8 cellular contexts compared by ENCODE assay signal in genomic region chr3:13479332-13479581, GRCh38. TPM values are rescaled to one million over a fixed set of nuclear protein-coding genes. Genes with fewer than 3 reads are reported as not detected.
A peak's percentile ranks its signal among the peaks of the same experiment; 100 is the strongest.
DNase-seq lines count a peak whose midpoint lies in the region; ATAC-seq and TF ChIP-seq lines count a peak whose summit lies in the region.

No MANE protein-coding gene starts in this region.

- peak overlapping the region; percentile 75 for H3K27ac Mint-ChIP-seq in osteocyte (ENCODE audit: unreplicated experiment)

- no peaks in the 10 kb centered on the region; the same call in 1 of the 2 replicates for H3K27me3 ChIP-seq in GM06990 (replicated peaks; ENCODE audit: control insufficient read depth, insufficient read depth, low read length)
- H3K27me3 ChIP-seq in HUES64 (ENCODE audit: insufficient read depth, low read length), result peaks cover 11% of the 10 kb centered on the region; the same call in 1 of the 2 replicates
- H3K27me3 ChIP-seq in aorta (ENCODE audit: control insufficient read depth in 1 of 2, insufficient read depth in 2 of 2, low read length in 1 of 2), result no peaks in the 10 kb centered on the region

- H3K27ac ChIP-seq in HUES64 (ENCODE audit: low read depth, low read length) (peak overlapping the region; percentile 81), aorta (ENCODE audit: low read depth in 1 of 2, low read length in 2 of 2) (peak overlapping the region in 1 of 2 donors; percentile 25)

- H3K4me1 Mint-ChIP-seq in osteocyte (ENCODE audit: unreplicated experiment), result peaks cover 28% of the 10 kb centered on the region

- H3K4me1 ChIP-seq in HUES64 (ENCODE audit: insufficient read depth, low read length) (peaks cover 7% of the 10 kb centered on the region; the same call in 1 of the 2 replicates), aorta (ENCODE audit: control insufficient read depth in 1 of 2, insufficient read depth in 2 of 2, low read length in 2 of 2) (no peaks in the 10 kb centered on the region)

- no peak for DNase-seq in GM06990 (ENCODE audit: extremely low read depth, insufficient read length)
- peak; percentile 5 for DNase-seq in activated gamma-delta T cell treated with anti-CD3 and anti-CD28 coated beads, Interleukin-2, amount 50 U/mL, for 16 hours (ENCODE audit: low read depth)
- no peak for DNase-seq in Right ventricle myocardium inferior (ENCODE audit: missing footprints)
- no peak for DNase-seq in osteocyte (ENCODE audit: extremely low spot score, unreplicated experiment)
- peak; percentile 59 to 85 for DNase-seq in aorta

- H3K36me3 Mint-ChIP-seq in osteocyte (ENCODE audit: unreplicated experiment), result no peaks in the 10 kb centered on the region

- TF ChIP-seq CTCF in GM06990 (IDR thresholded peaks at IDR 0.05; ENCODE audit: insufficient read depth, low read length, poor library complexity, severe bottlenecking) (no peak), osteocyte (IDR thresholded peaks at IDR 0.05) (no peak)

- no peaks in the 10 kb centered on the region for H3K9me3 Mint-ChIP-seq in osteocyte (ENCODE audit: unreplicated experiment)

- H3K36me3 ChIP-seq in GM06990 (ENCODE audit: control insufficient read depth, insufficient read depth, low read length) (no peaks in the 10 kb centered on the region), HUES64 (ENCODE audit: insufficient read depth, low read length) (no peaks in the 10 kb centered on the region), aorta (ENCODE audit: control insufficient read depth in 1 of 2, insufficient read depth in 2 of 2, low read length in 1 of 2) (no peaks in the 10 kb centered on the region)

- ATAC-seq in Right ventricle myocardium inferior (peak; percentile 26), aorta (ENCODE audit: low FRiP score) (peak; percentile 37), HG03521 (IDR thresholded peaks at IDR 0.05; ENCODE audit: unreplicated experiment) (no peak), HG03439 (IDR thresholded peaks at IDR 0.05; ENCODE audit: unreplicated experiment) (no peak)

- H3K9me3 ChIP-seq in HUES64 (ENCODE audit: insufficient read depth, low read depth, low read length) (no peaks in the 10 kb centered on the region), aorta (ENCODE audit: control insufficient read depth, low read length) (no peaks in the 10 kb centered on the region)

- H3K4me3 Mint-ChIP-seq in osteocyte (ENCODE audit: unreplicated experiment), result peak overlapping the region; percentile 84

- WGBS in HUES64, result 10% methylated on average over 13 of the region's 13 CpGs
- 2 to 3% methylated on average over 13 of the region's 13 CpGs for WGBS in aorta, 2 donors

- H3K4me3 ChIP-seq in GM06990 (replicated peaks; ENCODE audit: low read depth, low read length), result peak overlapping the region; percentile 79
- peak overlapping the region; percentile 72 for H3K4me3 ChIP-seq in HUES64 (ENCODE audit: low read length)
- H3K4me3 ChIP-seq in aorta (ENCODE audit: low read length in 2 of 2), result peak overlapping the region; percentile 48 to 59

- H3K27me3 Mint-ChIP-seq in osteocyte (ENCODE audit: unreplicated experiment), result peaks cover 9% of the 10 kb centered on the region

- peak overlapping the region; percentile 78 for H3K9ac ChIP-seq in HUES64 (ENCODE audit: low read depth, low read length)

- intact Hi-C loops in Right ventricle myocardium inferior (cut with DNase I) (no loop called here), aorta (cut with DNase I) (no loop called here)

RNA-seq across cellular contexts. Expression of gene HDAC11, which starts 0.8 kb away (rescaled TPM):
- 5.9 TPM for polyA plus RNA-seq in HUES64 (2013, experiment 1 of 2)
- 7.4 TPM for polyA plus RNA-seq in HUES64 (2013, experiment 2 of 2)
- total RNA-seq in Right ventricle myocardium inferior (37.5 TPM), osteocyte (11.9 and 13.7 TPM in 2 replicates), aorta (10 to 100 TPM; 16.8 to 19.9 TPM)
- polyA plus RNA-seq in aorta, result 10 to 100 TPM; 18.9 to 22.2 TPM

RNA-seq across cellular contexts. Expression of gene NUP210, which starts 59.1 kb away (rescaled TPM):
- 27.9 TPM for polyA plus RNA-seq in HUES64 (2013, experiment 1 of 2)
- 33.8 TPM for polyA plus RNA-seq in HUES64 (2013, experiment 2 of 2)
- total RNA-seq in Right ventricle myocardium inferior (3.5 TPM), osteocyte (1.4 and 1.5 TPM in 2 replicates), aorta (1 to 10 TPM; 2.8 to 4.8 TPM)
- under 1 TPM; 0.49 to 0.63 TPM for polyA plus RNA-seq in aorta

Comparison
In these comparisons a context has a peak if more than half of its experiments do, and no peak if none do; other contexts are left out.
1. DNase-seq: peak in activated gamma-delta T cell treated with anti-CD3 and anti-CD28 coated beads, Interleukin-2, amount 50 U/mL, for 16 hours (single experiment) and aorta (2 of 2); none in GM06990 (single experiment), Right ventricle myocardium inferior (single experiment) and osteocyte (single experiment).
2. ATAC-seq: peak in Right ventricle myocardium inferior (single experiment) and aorta (single experiment); none in HG03521 (single experiment) and HG03439 (single experiment).
3. Peak in every context shown above with its lines, with median percentiles within 50 percentile points of each other: H3K4me3 ChIP-seq.